ENCODE assay signal across 1 cellular context in genomic region chr14:74945852-74946658, GRCh38.
TF ChIP-seq lines count a peak whose summit lies in the region.

No MANE protein-coding gene starts in this region.

TF ChIP-seq in HepG2, 621 proteins besides CTCF, POLR2A, EP300 and RAD21 (continued from another document and continues in another):
- TF ChIP-seq ZNF407 (CRISPR knock-in tag; IDR thresholded peaks at IDR 0.05; ENCODE audit: not compliant biosample characterization), result peak; percentile 74
- TF ChIP-seq GATAD1 (CRISPR knock-in tag; IDR thresholded peaks at IDR 0.05), result no peak
- TF ChIP-seq, protein P1, sequence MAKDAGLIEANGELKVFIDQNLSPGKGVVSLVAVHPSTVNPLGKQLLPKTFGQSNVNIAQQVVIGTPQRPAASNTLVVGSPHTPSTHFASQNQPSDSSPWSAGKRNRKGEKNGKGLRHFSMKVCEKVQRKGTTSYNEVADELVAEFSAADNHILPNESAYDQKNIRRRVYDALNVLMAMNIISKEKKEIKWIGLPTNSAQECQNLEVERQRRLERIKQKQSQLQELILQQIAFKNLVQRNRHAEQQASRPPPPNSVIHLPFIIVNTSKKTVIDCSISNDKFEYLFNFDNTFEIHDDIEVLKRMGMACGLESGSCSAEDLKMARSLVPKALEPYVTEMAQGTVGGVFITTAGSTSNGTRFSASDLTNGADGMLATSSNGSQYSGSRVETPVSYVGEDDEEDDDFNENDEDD (CRISPR knock-in tag; IDR thresholded peaks at IDR 0.05; ENCODE audit: borderline replicate concordance), result no peak
- TF ChIP-seq ZNF607 (CRISPR knock-in tag; IDR thresholded peaks at IDR 0.05; ENCODE audit: borderline replicate concordance), result no peak
- peak; percentile 25; the same call in 1 of the 2 replicates for TF ChIP-seq ZFP91 (CRISPR knock-in tag; IDR thresholded peaks at IDR 0.05; ENCODE audit: borderline replicate concordance)
- TF ChIP-seq ZNF337 (CRISPR knock-in tag; IDR thresholded peaks at IDR 0.05; ENCODE audit: borderline replicate concordance, low read depth), result no peak
- TF ChIP-seq XRCC5 (optimal IDR thresholded peaks at IDR 0.05; ENCODE audit: low read length), result peak; percentile 65
- no peak for TF ChIP-seq ZBTB49 (CRISPR knock-in tag; IDR thresholded peaks at IDR 0.05; ENCODE audit: borderline replicate concordance)
- no peak for TF ChIP-seq RBAK (CRISPR knock-in tag; IDR thresholded peaks at IDR 0.05)
- TF ChIP-seq, protein P2, sequence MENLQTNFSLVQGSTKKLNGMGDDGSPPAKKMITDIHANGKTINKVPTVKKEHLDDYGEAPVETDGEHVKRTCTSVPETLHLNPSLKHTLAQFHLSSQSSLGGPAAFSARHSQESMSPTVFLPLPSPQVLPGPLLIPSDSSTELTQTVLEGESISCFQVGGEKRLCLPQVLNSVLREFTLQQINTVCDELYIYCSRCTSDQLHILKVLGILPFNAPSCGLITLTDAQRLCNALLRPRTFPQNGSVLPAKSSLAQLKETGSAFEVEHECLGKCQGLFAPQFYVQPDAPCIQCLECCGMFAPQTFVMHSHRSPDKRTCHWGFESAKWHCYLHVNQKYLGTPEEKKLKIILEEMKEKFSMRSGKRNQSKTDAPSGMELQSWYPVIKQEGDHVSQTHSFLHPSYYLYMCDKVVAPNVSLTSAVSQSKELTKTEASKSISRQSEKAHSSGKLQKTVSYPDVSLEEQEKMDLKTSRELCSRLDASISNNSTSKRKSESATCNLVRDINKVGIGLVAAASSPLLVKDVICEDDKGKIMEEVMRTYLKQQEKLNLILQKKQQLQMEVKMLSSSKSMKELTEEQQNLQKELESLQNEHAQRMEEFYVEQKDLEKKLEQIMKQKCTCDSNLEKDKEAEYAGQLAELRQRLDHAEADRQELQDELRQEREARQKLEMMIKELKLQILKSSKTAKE (CRISPR knock-in tag; IDR thresholded peaks at IDR 0.05; ENCODE audit: borderline replicate concordance), result peak; percentile 70
- no peak; the same call in 1 of the 2 replicates for TF ChIP-seq HIVEP1 (CRISPR knock-in tag; IDR thresholded peaks at IDR 0.05)
- TF ChIP-seq ZBTB21 (CRISPR knock-in tag; IDR thresholded peaks at IDR 0.05), result no peak
- peak; percentile 90; the same call in 1 of the 2 replicates for TF ChIP-seq TBX3 (IDR thresholded peaks at IDR 0.05; ENCODE audit: borderline replicate concordance)
- no peak for TF ChIP-seq ZFP82 (CRISPR knock-in tag; IDR thresholded peaks at IDR 0.05; ENCODE audit: borderline replicate concordance)
- no peak for TF ChIP-seq ZNF224 (CRISPR knock-in tag; IDR thresholded peaks at IDR 0.05)
- no peak for TF ChIP-seq RELA (CRISPR knock-in tag; IDR thresholded peaks at IDR 0.05)
- no peak for TF ChIP-seq RFX1 (IDR thresholded peaks at IDR 0.05)
- TF ChIP-seq ELF1 (CRISPR knock-in tag; IDR thresholded peaks at IDR 0.05), result no peak
- peak; percentile 98 for TF ChIP-seq ESRRA (CRISPR knock-in tag; IDR thresholded peaks at IDR 0.05; ENCODE audit: low read depth)
- TF ChIP-seq CC2D1A (CRISPR knock-in tag; IDR thresholded peaks at IDR 0.05), result no peak
- TF ChIP-seq ZNF614 (CRISPR knock-in tag; IDR thresholded peaks at IDR 0.05; ENCODE audit: borderline replicate concordance), result no peak
- no peak for TF ChIP-seq THYN1 (CRISPR knock-in tag; IDR thresholded peaks at IDR 0.05; ENCODE audit: borderline replicate concordance, low read depth)
- TF ChIP-seq MZF1 (CRISPR knock-in tag; IDR thresholded peaks at IDR 0.05; ENCODE audit: borderline replicate concordance), result no peak
- TF ChIP-seq, protein P3, sequence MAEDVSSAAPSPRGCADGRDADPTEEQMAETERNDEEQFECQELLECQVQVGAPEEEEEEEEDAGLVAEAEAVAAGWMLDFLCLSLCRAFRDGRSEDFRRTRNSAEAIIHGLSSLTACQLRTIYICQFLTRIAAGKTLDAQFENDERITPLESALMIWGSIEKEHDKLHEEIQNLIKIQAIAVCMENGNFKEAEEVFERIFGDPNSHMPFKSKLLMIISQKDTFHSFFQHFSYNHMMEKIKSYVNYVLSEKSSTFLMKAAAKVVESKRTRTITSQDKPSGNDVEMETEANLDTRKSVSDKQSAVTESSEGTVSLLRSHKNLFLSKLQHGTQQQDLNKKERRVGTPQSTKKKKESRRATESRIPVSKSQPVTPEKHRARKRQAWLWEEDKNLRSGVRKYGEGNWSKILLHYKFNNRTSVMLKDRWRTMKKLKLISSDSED (CRISPR knock-in tag; IDR thresholded peaks at IDR 0.05), result no peak
- TF ChIP-seq, protein P4, sequence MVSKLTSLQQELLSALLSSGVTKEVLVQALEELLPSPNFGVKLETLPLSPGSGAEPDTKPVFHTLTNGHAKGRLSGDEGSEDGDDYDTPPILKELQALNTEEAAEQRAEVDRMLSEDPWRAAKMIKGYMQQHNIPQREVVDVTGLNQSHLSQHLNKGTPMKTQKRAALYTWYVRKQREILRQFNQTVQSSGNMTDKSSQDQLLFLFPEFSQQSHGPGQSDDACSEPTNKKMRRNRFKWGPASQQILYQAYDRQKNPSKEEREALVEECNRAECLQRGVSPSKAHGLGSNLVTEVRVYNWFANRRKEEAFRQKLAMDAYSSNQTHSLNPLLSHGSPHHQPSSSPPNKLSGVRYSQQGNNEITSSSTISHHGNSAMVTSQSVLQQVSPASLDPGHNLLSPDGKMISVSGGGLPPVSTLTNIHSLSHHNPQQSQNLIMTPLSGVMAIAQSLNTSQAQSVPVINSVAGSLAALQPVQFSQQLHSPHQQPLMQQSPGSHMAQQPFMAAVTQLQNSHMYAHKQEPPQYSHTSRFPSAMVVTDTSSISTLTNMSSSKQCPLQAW (CRISPR knock-in tag; IDR thresholded peaks at IDR 0.05), result no peak
- no peak for TF ChIP-seq ZNF850 (CRISPR knock-in tag; conservative IDR thresholded peaks at IDR 0.05)
- no peak for TF ChIP-seq ISL2 (CRISPR knock-in tag; IDR thresholded peaks at IDR 0.05)
- no peak for TF ChIP-seq ISX (CRISPR knock-in tag; conservative IDR thresholded peaks at IDR 0.05)
- no peak for TF ChIP-seq ZNF468 (CRISPR knock-in tag; IDR thresholded peaks at IDR 0.05)
- no peak for TF ChIP-seq ZBTB3 (CRISPR knock-in tag; IDR thresholded peaks at IDR 0.05; ENCODE audit: borderline replicate concordance, low read depth)
- TF ChIP-seq CBX5 (CRISPR knock-in tag; IDR thresholded peaks at IDR 0.05; ENCODE audit: borderline replicate concordance), result no peak
- 0 out of 2 replicates have a peak, but pooled peaks have one; percentile 32 for TF ChIP-seq ZNF543 (CRISPR knock-in tag; IDR thresholded peaks at IDR 0.05)
- no peak for TF ChIP-seq ZBTB46 (CRISPR knock-in tag; IDR thresholded peaks at IDR 0.05; ENCODE audit: borderline replicate concordance)
